In the genomic region with DNA sequence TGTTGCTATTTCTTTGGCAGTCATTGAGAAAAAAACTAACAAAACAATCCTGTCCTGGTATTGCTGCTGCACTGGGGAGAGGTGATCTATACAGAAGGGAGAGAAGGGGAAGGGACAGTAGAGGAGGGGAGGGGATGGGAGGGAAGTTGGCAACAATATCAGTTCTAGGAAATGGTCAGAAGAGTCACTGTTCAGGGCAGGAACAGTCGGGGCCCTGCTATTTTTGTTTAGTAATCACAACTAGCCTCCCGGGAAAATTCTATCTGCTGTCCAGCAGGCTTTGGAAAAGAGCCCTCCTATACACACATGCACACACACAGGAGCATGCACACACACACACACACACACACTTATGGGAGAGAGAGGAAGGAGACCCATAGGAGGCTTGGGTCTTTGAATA, we compare ENCODE assay signal across 8 cellular contexts.
DNase-seq lines count a peak whose midpoint lies in the region; ATAC-seq and TF ChIP-seq lines count a peak whose summit lies in the region.

No MANE protein-coding gene starts in this region.

- no peak for DNase-seq in activated T-helper 1 cell treated with anti-CD3 and anti-CD28 coated beads, Interleukin-12 subunit alpha, Interleukin-12 subunit beta, Interleukin-2, Interleukin-4 antibody, amounts not matched to agents 30 ng/mL and 10 ng/mL and 1 ng/mL, durations not matched to agents 14 hours and 24 hours and 36 hours (ENCODE audit: low spot score)
- DNase-seq in left ventricle myocardium superior (no peak), superior temporal gyrus (ENCODE audit: extremely low spot score) (no peak), NCI-H1694 (lab: John Stamatoyannopoulos, UW) (no peak)
- DNase-seq in stimulated activated naive B cell treated with anti-CD40 and anti-IgM and Interleukin-4, amounts not matched to agents 10 μg/mL and 1 μg/mL and 100 μg/mL, for 72 hours = no peak

- peaks cover 14% of the 10 kb centered on the region for H3K9me3 Mint-ChIP-seq in activated T-helper 1 cell treated with anti-CD3 and anti-CD28 coated beads, Interleukin-12 subunit alpha, Interleukin-12 subunit beta, Interleukin-2, Interleukin-4 antibody, amounts not matched to agents 30 ng/mL and 10 ng/mL and 1 ng/mL, durations not matched to agents 14 hours and 24 hours and 36 hours
- H3K9me3 Mint-ChIP-seq in stimulated activated naive B cell treated with anti-CD40 and anti-IgM and Interleukin-4, amounts not matched to agents 10 μg/mL and 1 μg/mL and 100 μg/mL, for 72 hours = peaks cover 3 to 8% of the 10 kb centered on the region in 2 donors

- peak; percentile 77 for ATAC-seq in left ventricle myocardium superior
- no peak for ATAC-seq in stimulated activated naive B cell treated with anti-CD40 and anti-IgM and Interleukin-4, amounts not matched to agents 10 μg/mL and 1 μg/mL and 100 μg/mL, for 72 hours (replicated peaks)
- ATAC-seq in HG03354 (IDR thresholded peaks at IDR 0.05; ENCODE audit: poor library complexity, severe bottlenecking, unreplicated experiment) = no peak
- no peak for ATAC-seq in HG03175 (IDR thresholded peaks at IDR 0.05; ENCODE audit: unreplicated experiment)

- no peak for TF ChIP-seq CTCF in Loucy (conservative IDR thresholded peaks at IDR 0.05; ENCODE audit: low read length)

- peak overlapping the region; percentile 88 for H3K4me3 ChIP-seq in Loucy (ENCODE audit: low read length, poor library complexity, severe bottlenecking)

- H4K20me1 ChIP-seq in Loucy (ENCODE audit: insufficient read depth, low read length, poor library complexity, severe bottlenecking) = no peaks in the 10 kb centered on the region

- peaks cover 34% of the 10 kb centered on the region for H3K9me3 ChIP-seq in Loucy (ENCODE audit: insufficient read depth, low read depth, low read length)

- H3K4me2 ChIP-seq in Loucy (ENCODE audit: low read depth, low read length, poor library complexity, severe bottlenecking) = peak overlapping the region; percentile 97

- no peaks in the 10 kb centered on the region for H3K27me3 Mint-ChIP-seq in activated T-helper 1 cell treated with anti-CD3 and anti-CD28 coated beads, Interleukin-12 subunit alpha, Interleukin-12 subunit beta, Interleukin-2, Interleukin-4 antibody, amounts not matched to agents 30 ng/mL and 10 ng/mL and 1 ng/mL, durations not matched to agents 14 hours and 24 hours and 36 hours (ENCODE audit: insufficient read depth)
- no peaks in the 10 kb centered on the region for H3K27me3 Mint-ChIP-seq in stimulated activated naive B cell treated with anti-CD40 and anti-IgM and Interleukin-4, amounts not matched to agents 10 μg/mL and 1 μg/mL and 100 μg/mL, for 72 hours

- peaks cover 35% of the 10 kb centered on the region for H3K4me1 ChIP-seq in Loucy (ENCODE audit: insufficient read depth, low read length, poor library complexity, severe bottlenecking)

- peaks cover 50% of the 10 kb centered on the region for H3K36me3 Mint-ChIP-seq in activated T-helper 1 cell treated with anti-CD3 and anti-CD28 coated beads, Interleukin-12 subunit alpha, Interleukin-12 subunit beta, Interleukin-2, Interleukin-4 antibody, amounts not matched to agents 30 ng/mL and 10 ng/mL and 1 ng/mL, durations not matched to agents 14 hours and 24 hours and 36 hours (ENCODE audit: low read depth)
- peaks cover 21 to 38% of the 10 kb centered on the region in 2 donors for H3K36me3 Mint-ChIP-seq in stimulated activated naive B cell treated with anti-CD40 and anti-IgM and Interleukin-4, amounts not matched to agents 10 μg/mL and 1 μg/mL and 100 μg/mL, for 72 hours

- peaks cover 21% of the 10 kb centered on the region for H3K36me3 ChIP-seq in Loucy (ENCODE audit: insufficient read depth, low read length)

- H3K9ac ChIP-seq in Loucy (ENCODE audit: low read depth, low read length, poor library complexity, severe bottlenecking) = peak overlapping the region; percentile 93

- peaks cover 37% of the 10 kb centered on the region for H3K4me1 Mint-ChIP-seq in activated T-helper 1 cell treated with anti-CD3 and anti-CD28 coated beads, Interleukin-12 subunit alpha, Interleukin-12 subunit beta, Interleukin-2, Interleukin-4 antibody, amounts not matched to agents 30 ng/mL and 10 ng/mL and 1 ng/mL, durations not matched to agents 14 hours and 24 hours and 36 hours (ENCODE audit: low read depth)
- peaks cover 20 to 36% of the 10 kb centered on the region in 2 donors for H3K4me1 Mint-ChIP-seq in stimulated activated naive B cell treated with anti-CD40 and anti-IgM and Interleukin-4, amounts not matched to agents 10 μg/mL and 1 μg/mL and 100 μg/mL, for 72 hours

- intact Hi-C loops in activated T-helper 1 cell treated with anti-CD3 and anti-CD28 coated beads, Interleukin-12 subunit alpha, Interleukin-12 subunit beta, Interleukin-2, Interleukin-4 antibody, amounts not matched to agents 30 ng/mL and 10 ng/mL and 1 ng/mL, durations not matched to agents 14 hours and 24 hours and 36 hours (cut with micrococcal nuclease) = loop anchor here (5.0 kb wide), 2 partner anchors 230 to 825 kb away; a partner anchor contains a TSS
- intact Hi-C loops in left ventricle myocardium superior (cut with micrococcal nuclease) = no loop called here

- H3K27me3 ChIP-seq in Loucy (ENCODE audit: insufficient read depth, low read length, poor library complexity, severe bottlenecking) = no peaks in the 10 kb centered on the region

- H3K79me2 ChIP-seq in Loucy (ENCODE audit: insufficient read depth, low read length) = peaks cover 34% of the 10 kb centered on the region

- H2AFZ ChIP-seq in Loucy (ENCODE audit: low read length) = no peak overlapping the region

- H3K9me2 ChIP-seq in Loucy (replicated peaks; ENCODE audit: low read depth, low read length) = no peaks in the 10 kb centered on the region

- H3F3A ChIP-seq in Loucy (ENCODE audit: low read depth) = peaks cover 5% of the 10 kb centered on the region

- peak overlapping the region; percentile 90 for H3K4me3 Mint-ChIP-seq in activated T-helper 1 cell treated with anti-CD3 and anti-CD28 coated beads, Interleukin-12 subunit alpha, Interleukin-12 subunit beta, Interleukin-2, Interleukin-4 antibody, amounts not matched to agents 30 ng/mL and 10 ng/mL and 1 ng/mL, durations not matched to agents 14 hours and 24 hours and 36 hours
- H3K4me3 Mint-ChIP-seq in stimulated activated naive B cell treated with anti-CD40 and anti-IgM and Interleukin-4, amounts not matched to agents 10 μg/mL and 1 μg/mL and 100 μg/mL, for 72 hours = peak overlapping the region; percentile 84 to 86

- H3K27ac Mint-ChIP-seq in activated T-helper 1 cell treated with anti-CD3 and anti-CD28 coated beads, Interleukin-12 subunit alpha, Interleukin-12 subunit beta, Interleukin-2, Interleukin-4 antibody, amounts not matched to agents 30 ng/mL and 10 ng/mL and 1 ng/mL, durations not matched to agents 14 hours and 24 hours and 36 hours = peak overlapping the region; percentile 97
- H3K27ac Mint-ChIP-seq in stimulated activated naive B cell treated with anti-CD40 and anti-IgM and Interleukin-4, amounts not matched to agents 10 μg/mL and 1 μg/mL and 100 μg/mL, for 72 hours = peak overlapping the region; percentile 81
